15 cellular contexts compared by ENCODE assay signal in the genomic region with DNA sequence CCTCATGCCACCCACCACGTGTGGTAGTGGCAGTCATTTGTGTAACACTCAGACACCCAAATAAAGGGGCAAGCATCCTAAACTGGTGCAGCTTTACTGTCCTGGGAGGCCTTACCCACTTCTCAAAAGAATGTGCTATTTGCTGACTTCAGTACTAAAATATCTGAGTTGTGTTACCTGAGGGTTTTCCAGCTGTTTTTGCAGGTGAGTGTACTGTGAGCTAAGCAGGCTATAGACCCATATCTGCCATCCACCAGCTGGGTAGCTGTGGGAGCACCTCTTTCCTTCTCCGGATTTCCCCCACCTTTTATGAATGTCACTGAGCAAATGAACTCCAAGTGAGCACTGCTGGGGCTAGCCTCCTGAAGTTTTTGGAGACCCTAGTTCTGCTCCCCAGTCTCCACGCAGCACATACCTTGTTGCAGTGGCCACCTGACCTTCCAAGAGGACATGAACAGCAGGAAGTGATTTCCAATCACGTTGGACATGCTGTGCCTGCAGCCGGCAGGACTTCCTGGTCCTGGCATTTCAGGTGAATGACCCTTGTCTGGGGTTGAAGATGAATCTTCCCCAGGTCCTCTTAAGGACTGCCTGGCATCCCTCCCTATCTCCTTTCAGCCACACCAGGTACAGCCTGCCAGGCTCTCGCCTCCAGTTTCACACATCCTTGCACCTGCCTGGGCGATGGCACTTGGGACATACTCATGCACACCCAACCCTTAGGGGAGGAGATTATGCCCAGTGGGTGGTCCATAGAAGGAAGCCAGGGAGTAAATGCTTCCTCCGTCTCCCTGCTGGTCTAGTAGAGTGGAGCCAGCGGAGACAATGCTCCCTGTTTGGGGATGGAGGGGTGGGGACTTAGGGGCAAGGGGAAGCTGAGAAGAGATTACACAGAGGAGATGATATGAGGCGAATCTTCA.
DNase-seq lines count a peak whose midpoint lies in the region; ATAC-seq and TF ChIP-seq lines count a peak whose summit lies in the region.
"Had no signal": no experiment of that assay in that cellular context is flagged by ENCODE, and none has a peak within 500 bp of the region (broad histone marks: within the 10 kb centered on the region; RNA-seq: fewer than 3 reads in every experiment).

No MANE protein-coding gene starts in this region.

- peaks cover 11 to 13% of the 10 kb centered on the region in 2 donors for H3K27me3 Mint-ChIP-seq in T-cell

- H3K4me3 Mint-ChIP-seq in T-cell = no peak overlapping the region
- H3K4me3 Mint-ChIP-seq: stimulated activated naive CD8-positive, alpha-beta T cell treated with anti-CD3 and anti-CD28 coated beads, Interleukin-15, amount 100 ng/mL, for 72 hours had no signal

- peak overlapping the region; percentile 10 for H3K4me2 ChIP-seq in mammary epithelial cell (ENCODE audit: insufficient read depth, low read depth, low read length)

- no peak overlapping the region for H2AFZ ChIP-seq in mammary epithelial cell (ENCODE audit: low read depth, low read length)

- no TSS peak for BruUV-seq in mammary epithelial cell (replicated peaks; lab: Mats Ljungman, UMichigan)

- H3K4me1 ChIP-seq in mammary epithelial cell (ENCODE audit: insufficient read depth, low read length) (peaks cover 11% of the 10 kb centered on the region), lower lobe of right lung (peaks cover 35% of the 10 kb centered on the region), upper lobe of right lung (peaks cover 26% of the 10 kb centered on the region)

- no peaks in the 10 kb centered on the region for H3K79me2 ChIP-seq in mammary epithelial cell (ENCODE audit: insufficient read depth, low read length)

- 80% methylated on average over 6 of the region's 10 CpGs for WGBS in mammary epithelial cell (ENCODE audit: low coverage, missing lambda C conversion rate)

- H3K9me3 ChIP-seq in mammary epithelial cell (replicated peaks; ENCODE audit: insufficient read depth, low read length) (no peaks in the 10 kb centered on the region), lower lobe of right lung (peaks cover 10% of the 10 kb centered on the region), upper lobe of right lung (no peaks in the 10 kb centered on the region)

- no peaks in the 10 kb centered on the region for H3K36me3 Mint-ChIP-seq in T-cell

- DNase-seq in NCI-H345 (lab: John Stamatoyannopoulos, UW) (peak; percentile 52), NCI-H345 treated with DMSO at 0.1 percent for 48 hours (lab: John Stamatoyannopoulos, UW; ENCODE audit: unreplicated experiment) (no peak), mammary epithelial cell (peak; percentile 32), lower lobe of right lung (no peak), upper lobe of right lung (no peak), cortex of kidney (lab: John Stamatoyannopoulos, UW) (no peak), T-cell (no peak)
- DNase-seq: ACHN; activated effector memory CD4-positive, alpha-beta T cell treated with anti-CD3 and anti-CD28 coated beads, Interleukin-2, amount 50 U/mL, for 16 hours; NCI-H1048; NCI-H774; SHP77 treated with DMSO at 0.1 percent for 48 hours; small intestine; stimulated activated naive CD8-positive, alpha-beta T cell treated with anti-CD3 and anti-CD28 coated beads, Interleukin-15, amount 100 ng/mL, for 72 hours had no signal

- H4K20me1 ChIP-seq in mammary epithelial cell (ENCODE audit: insufficient read depth, low read length) = no peaks in the 10 kb centered on the region

- no peak overlapping the region for H3K27ac ChIP-seq in mammary epithelial cell (ENCODE audit: insufficient read depth, low read depth, low read length)
- peak overlapping the region; percentile 31 for H3K27ac ChIP-seq in lower lobe of right lung
- H3K27ac ChIP-seq in upper lobe of right lung = no peak overlapping the region

- peaks cover 8 to 12% (median 9%) of the 10 kb centered on the region in 3 donors for H3K4me1 Mint-ChIP-seq in T-cell

- dilution Hi-C loops in mammary epithelial cell (cut with HindIII; ENCODE audit: low sequenced_read_pairs) = no loop called here

- CTCF ChIA-PET in mammary epithelial cell (lab: Charles Lee; ENCODE audit: low non-redundant PET) = no interaction called here
- CTCF ChIA-PET in T-cell (lab: Charles Lee) = interaction anchor here in 1 of 2 donors (1.2 kb wide), 1 partner anchor 168 kb away, joined by 3 read pairs; no protein-coding TSS in a partner anchor

- peaks cover 9 to 10% (median 10%) of the 10 kb centered on the region in 3 donors for H3K9me3 Mint-ChIP-seq in T-cell

- H3K36me3 ChIP-seq in mammary epithelial cell (ENCODE audit: insufficient read depth, low read length) = no peaks in the 10 kb centered on the region
- H3K36me3 ChIP-seq in lower lobe of right lung = no peaks in the 10 kb centered on the region
- no peaks in the 10 kb centered on the region for H3K36me3 ChIP-seq in upper lobe of right lung

- POLR2A ChIA-PET in T-cell (lab: Charles Lee) = no interaction called here

- intact Hi-C loops in mammary epithelial cell (cut with micrococcal nuclease) = loop anchor here (10.0 kb wide), 1 partner anchor 94 kb away; no protein-coding TSS in a partner anchor
- intact Hi-C loops in lower lobe of right lung (cut with DNase I) = loop anchor here (10.0 kb wide), 1 partner anchor 174 kb away; no protein-coding TSS in a partner anchor
- intact Hi-C loops in upper lobe of right lung (cut with DNase I) = loop anchor here (10.0 kb wide), 1 partner anchor 164 kb away; no protein-coding TSS in a partner anchor

- H3K9ac ChIP-seq in mammary epithelial cell (ENCODE audit: insufficient read depth, low read length) = no peak overlapping the region

- ATAC-seq in lower lobe of right lung (peak in 1 of 2 donors; percentile 13), upper lobe of right lung (peak; percentile 14), T-cell (replicated peaks in 1 of 4) (no peak), GM21717 (IDR thresholded peaks at IDR 0.05; ENCODE audit: unreplicated experiment) (no peak)
- ATAC-seq: stimulated activated naive CD8-positive, alpha-beta T cell treated with anti-CD3 and anti-CD28 coated beads, Interleukin-15, amount 100 ng/mL, for 72 hours had no signal

- TF ChIP-seq CTCF in mammary epithelial cell (conservative IDR thresholded peaks at IDR 0.05 in 1 of 2, IDR thresholded peaks at IDR 0.05 in 1 of 2; ENCODE audit: extremely low read depth in 1 of 2, insufficient read depth in 1 of 2, low read depth in 1 of 2, low read length in 2 of 2) = no peak
- TF ChIP-seq CTCF in lower lobe of right lung (IDR thresholded peaks at IDR 0.05) = no peak
- TF ChIP-seq CTCF in upper lobe of right lung (IDR thresholded peaks at IDR 0.05) = no peak

- H3K27me3 ChIP-seq in mammary epithelial cell (ENCODE audit: insufficient read depth, low read length) = no peaks in the 10 kb centered on the region
- H3K27me3 ChIP-seq in lower lobe of right lung (ENCODE audit: low read depth) = no peaks in the 10 kb centered on the region
- no peaks in the 10 kb centered on the region for H3K27me3 ChIP-seq in upper lobe of right lung

- in situ Hi-C loops in mammary epithelial cell (cut with MboI; ENCODE audit: low sequenced_read_pairs in 2 of 2) = loop anchor here in 1 of 2 donors (10.0 kb wide), 1 partner anchor 174 kb away; no protein-coding TSS in a partner anchor

- H3K27ac Mint-ChIP-seq in T-cell = no peak overlapping the region

- H3K4me3 ChIP-seq in mammary epithelial cell (replicated peaks in 1 of 3; ENCODE audit: insufficient read depth in 1 of 3, low read depth in 2 of 3, low read length in 3 of 3) (no peak overlapping the region), lower lobe of right lung (no peak overlapping the region), upper lobe of right lung (no peak overlapping the region)

Comparison
In these comparisons a context has a peak if more than half of its experiments do, and no peak if none do; other contexts are left out.
1. DNase-seq: peak in NCI-H345 (single experiment) and mammary epithelial cell (single experiment); none in NCI-H345 treated with DMSO at 0.1 percent for 48 hours (single experiment), lower lobe of right lung (single experiment), upper lobe of right lung (single experiment), cortex of kidney (single experiment) and T-cell (0 of 34).